In the genomic region with DNA sequence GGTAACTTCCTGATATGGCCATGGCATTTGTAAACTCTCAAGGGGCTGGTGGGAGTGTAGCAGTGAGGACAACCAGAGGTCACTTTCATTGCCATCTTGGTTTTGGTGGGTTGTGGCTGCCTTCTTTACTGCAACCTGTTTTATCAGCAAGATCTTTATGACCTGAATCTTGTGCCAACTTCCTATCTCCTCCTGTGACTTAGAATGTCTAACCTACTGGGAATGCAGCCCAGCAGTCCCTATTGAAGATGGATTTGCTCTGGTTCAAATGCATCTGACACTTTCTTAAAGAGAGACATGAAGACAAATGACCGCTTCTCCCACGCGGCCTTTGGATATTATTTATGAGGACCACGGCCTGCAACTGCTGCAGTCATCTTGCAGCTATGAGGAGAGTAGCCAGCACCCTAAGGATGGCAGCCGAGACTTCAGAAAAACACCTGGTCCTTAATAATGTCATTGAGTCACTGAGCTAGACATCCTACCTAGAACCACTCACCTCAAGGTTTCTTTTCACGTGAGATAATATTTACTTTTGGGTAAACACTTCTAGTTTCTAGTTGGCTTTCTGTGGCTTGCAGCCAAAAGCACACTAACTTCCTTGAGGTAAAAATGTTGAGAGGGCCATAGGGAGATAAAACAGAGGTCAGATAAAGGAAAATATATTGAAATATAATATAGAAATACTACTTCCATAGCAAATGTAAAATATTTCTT, we compare ENCODE assay signal across 1 cellular context.
TF ChIP-seq lines count a peak whose summit lies in the region.

No MANE protein-coding gene starts in this region.

TF ChIP-seq in K562, 482 proteins besides CTCF, POLR2A, EP300 and RAD21 (continued from another document):
- TF ChIP-seq, protein P1, sequence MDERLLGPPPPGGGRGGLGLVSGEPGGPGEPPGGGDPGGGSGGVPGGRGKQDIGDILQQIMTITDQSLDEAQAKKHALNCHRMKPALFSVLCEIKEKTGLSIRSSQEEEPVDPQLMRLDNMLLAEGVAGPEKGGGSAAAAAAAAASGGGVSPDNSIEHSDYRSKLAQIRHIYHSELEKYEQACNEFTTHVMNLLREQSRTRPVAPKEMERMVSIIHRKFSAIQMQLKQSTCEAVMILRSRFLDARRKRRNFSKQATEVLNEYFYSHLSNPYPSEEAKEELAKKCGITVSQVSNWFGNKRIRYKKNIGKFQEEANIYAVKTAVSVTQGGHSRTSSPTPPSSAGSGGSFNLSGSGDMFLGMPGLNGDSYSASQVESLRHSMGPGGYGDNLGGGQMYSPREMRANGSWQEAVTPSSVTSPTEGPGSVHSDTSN (CRISPR knock-in tag; IDR thresholded peaks at IDR 0.05; ENCODE audit: low read depth), result no peak
- TF ChIP-seq, protein P1 (tag; conservative IDR thresholded peaks at IDR 0.05; ENCODE audit: low read depth), result peak; percentile 24; the same call in 1 of the 2 replicates
